Comparison of ENCODE assay signal across 11 cellular contexts in genomic region chr17:78803161-78803845, GRCh38. TPM values are rescaled to one million over a fixed set of nuclear protein-coding genes. Genes with fewer than 3 reads are reported as not detected.
A peak's percentile ranks its signal among the peaks of the same experiment; 100 is the strongest.
DNase-seq lines count a peak whose midpoint lies in the region; ATAC-seq and TF ChIP-seq lines count a peak whose summit lies in the region.
"Had no signal": no experiment of that assay in that cellular context is flagged by ENCODE, and none has a peak within 500 bp of the region (broad histone marks: within the 10 kb centered on the region; RNA-seq: fewer than 3 reads in every experiment).

No MANE protein-coding gene starts in this region.

- H3K4me1 Mint-ChIP-seq in activated naive CD4-positive, alpha-beta T cell treated with anti-CD3 and anti-CD28 coated beads for 36 hours (ENCODE audit: low read depth), result peaks cover 58% of the 10 kb centered on the region
- H3K4me1 Mint-ChIP-seq in T-cell, result peaks cover 67 to 81% (median 71%) of the 10 kb centered on the region in 3 donors
- H3K4me1 Mint-ChIP-seq in endothelial cell (ENCODE audit: unreplicated experiment), result peaks cover 18% of the 10 kb centered on the region
- H3K4me1 Mint-ChIP-seq in stimulated activated memory B cell treated with anti-CD40 and anti-IgM and Interleukin-4, amounts not matched to agents 10 μg/mL and 1 μg/mL and 100 μg/mL, for 72 hours, result peaks cover 58% of the 10 kb centered on the region
- H3K4me1 Mint-ChIP-seq: GM23338 had no signal

- no peak for DNase-seq in activated naive CD4-positive, alpha-beta T cell treated with anti-CD3 and anti-CD28 coated beads for 36 hours
- DNase-seq in activated naive CD4-positive, alpha-beta T cell (lab: John Stamatoyannopoulos, UW), result no peak
- DNase-seq in T-cell (peak in 2 of 34 experiments; percentile 34 to 45), endothelial cell (ENCODE audit: low spot score) (no peak), DMS79 treated with DMSO at 0.1 percent for 48 hours (lab: John Stamatoyannopoulos, UW) (no peak)
- DNase-seq: NCI-H1417 had no signal

- CTCF ChIA-PET in activated naive CD4-positive, alpha-beta T cell treated with anti-CD3 and anti-CD28 coated beads for 36 hours (lab: Charles Lee), result no interaction called here
- CTCF ChIA-PET in T-cell (lab: Charles Lee), result interaction anchor here in 1 of 2 donors (1.1 kb wide), 1 partner anchor 16 kb away, joined by 3 read pairs; no protein-coding TSS in a partner anchor

- H3K27ac Mint-ChIP-seq in activated naive CD4-positive, alpha-beta T cell treated with anti-CD3 and anti-CD28 coated beads for 36 hours, result peak overlapping the region; percentile 66
- H3K27ac Mint-ChIP-seq in T-cell (peak overlapping the region; percentile 88 to 91), endothelial cell (ENCODE audit: unreplicated experiment) (peak overlapping the region; percentile 42)
- H3K27ac Mint-ChIP-seq in stimulated activated memory B cell treated with anti-CD40 and anti-IgM and Interleukin-4, amounts not matched to agents 10 μg/mL and 1 μg/mL and 100 μg/mL, for 72 hours, result peak overlapping the region; percentile 68
- H3K27ac Mint-ChIP-seq: GM23338 had no signal

- no peaks in the 10 kb centered on the region for H3K27me3 Mint-ChIP-seq in activated naive CD4-positive, alpha-beta T cell treated with anti-CD3 and anti-CD28 coated beads for 36 hours (ENCODE audit: low read depth)
- H3K27me3 Mint-ChIP-seq in T-cell (no peaks in the 10 kb centered on the region), endothelial cell (ENCODE audit: unreplicated experiment) (peaks cover 12% of the 10 kb centered on the region)
- H3K27me3 Mint-ChIP-seq in stimulated activated memory B cell treated with anti-CD40 and anti-IgM and Interleukin-4, amounts not matched to agents 10 μg/mL and 1 μg/mL and 100 μg/mL, for 72 hours, result no peaks in the 10 kb centered on the region

- H3K4me3 Mint-ChIP-seq in activated naive CD4-positive, alpha-beta T cell treated with anti-CD3 and anti-CD28 coated beads for 36 hours, result no peak overlapping the region
- H3K4me3 Mint-ChIP-seq in T-cell, result peak overlapping the region; percentile 62 to 70 (median 63)
- peak overlapping the region; percentile 51 for H3K4me3 Mint-ChIP-seq in endothelial cell (ENCODE audit: unreplicated experiment)
- no peak overlapping the region for H3K4me3 Mint-ChIP-seq in stimulated activated memory B cell treated with anti-CD40 and anti-IgM and Interleukin-4, amounts not matched to agents 10 μg/mL and 1 μg/mL and 100 μg/mL, for 72 hours
- H3K4me3 Mint-ChIP-seq: GM23338 had no signal

- no peak for TF ChIP-seq CTCF in endothelial cell (IDR thresholded peaks at IDR 0.05; ENCODE audit: unreplicated experiment)

- POLR2A ChIA-PET in T-cell (lab: Charles Lee), result interaction anchor here (0.6 kb wide), 3 partner anchors 14 to 552 kb away, joined by 3 to 6 read pairs (median 4); no protein-coding TSS in a partner anchor

- peak in 2 of 4 experiments; percentile 6 to 13 for ATAC-seq in T-cell (replicated peaks in 1 of 4)
- ATAC-seq in stimulated activated memory B cell treated with anti-CD40 and anti-IgM and Interleukin-4, amounts not matched to agents 10 μg/mL and 1 μg/mL and 100 μg/mL, for 72 hours, result no peak
- ATAC-seq in GM18870 (IDR thresholded peaks at IDR 0.05; ENCODE audit: unreplicated experiment), result no peak
- no peak for ATAC-seq in HG02798 (IDR thresholded peaks at IDR 0.05; ENCODE audit: poor library complexity, unreplicated experiment)
- ATAC-seq: GM23338, Panc1 had no signal

- peaks cover 70% of the 10 kb centered on the region for H3K36me3 Mint-ChIP-seq in activated naive CD4-positive, alpha-beta T cell treated with anti-CD3 and anti-CD28 coated beads for 36 hours (ENCODE audit: low read depth)
- H3K36me3 Mint-ChIP-seq in T-cell, result peaks cover 71% of the 10 kb centered on the region
- peaks cover 43% of the 10 kb centered on the region for H3K36me3 Mint-ChIP-seq in endothelial cell (ENCODE audit: low read depth, unreplicated experiment)
- peaks cover 82% of the 10 kb centered on the region for H3K36me3 Mint-ChIP-seq in stimulated activated memory B cell treated with anti-CD40 and anti-IgM and Interleukin-4, amounts not matched to agents 10 μg/mL and 1 μg/mL and 100 μg/mL, for 72 hours

- H3K9me3 Mint-ChIP-seq in activated naive CD4-positive, alpha-beta T cell treated with anti-CD3 and anti-CD28 coated beads for 36 hours, result no peaks in the 10 kb centered on the region
- H3K9me3 Mint-ChIP-seq in T-cell (no peaks in the 10 kb centered on the region), endothelial cell (ENCODE audit: unreplicated experiment) (no peaks in the 10 kb centered on the region)
- no peaks in the 10 kb centered on the region for H3K9me3 Mint-ChIP-seq in stimulated activated memory B cell treated with anti-CD40 and anti-IgM and Interleukin-4, amounts not matched to agents 10 μg/mL and 1 μg/mL and 100 μg/mL, for 72 hours
- H3K9me3 Mint-ChIP-seq: GM23338 had no signal

- intact Hi-C loops in activated naive CD4-positive, alpha-beta T cell treated with anti-CD3 and anti-CD28 coated beads for 36 hours (cut with micrococcal nuclease), result no loop called here

RNA-seq across cellular contexts. Expression of gene CYTH1, which starts 21.2 kb away (rescaled TPM):
- total RNA-seq in activated naive CD4-positive, alpha-beta T cell treated with anti-CD3 and anti-CD28 coated beads for 36 hours, result 100 to 1,000 TPM; 145 to 149 TPM
- total RNA-seq in T-cell, result 100 to 1,000 TPM; 357 to 509 (median 372) TPM
- 73.3 TPM for total RNA-seq in endothelial cell (ENCODE audit: unreplicated experiment)

RNA-seq across cellular contexts. Expression of gene USP36, which starts 37.3 kb away (rescaled TPM):
- 10 to 100 TPM; 65.3 to 68.7 TPM for total RNA-seq in activated naive CD4-positive, alpha-beta T cell treated with anti-CD3 and anti-CD28 coated beads for 36 hours
- total RNA-seq in T-cell (100 to 1,000 TPM; 132 to 487 (median 143) TPM), endothelial cell (ENCODE audit: unreplicated experiment) (56.7 TPM)

Comparison
In these comparisons a context has a peak if more than half of its experiments do, and no peak if none do; other contexts are left out.
1. H3K4me3 Mint-ChIP-seq: peak in T-cell (3 of 3) and endothelial cell (single experiment); none in activated naive CD4-positive, alpha-beta T cell treated with anti-CD3 and anti-CD28 coated beads for 36 hours (single experiment) and stimulated activated memory B cell treated with anti-CD40 and anti-IgM and Interleukin-4, amounts not matched to agents 10 μg/mL and 1 μg/mL and 100 μg/mL, for 72 hours (single experiment).
2. Peak in every context shown above with its lines, with median percentiles within 50 percentile points of each other: H3K27ac Mint-ChIP-seq.